ENCODE assay signal across 11 cellular contexts in genomic region chr15:23647421-23648375, GRCh38. TPM values are rescaled to one million over a fixed set of nuclear protein-coding genes. Genes with fewer than 3 reads are reported as not detected.
DNase-seq lines count a peak whose midpoint lies in the region; ATAC-seq and TF ChIP-seq lines count a peak whose summit lies in the region.
"Had no signal": no experiment of that assay in that cellular context is flagged by ENCODE, and none has a peak within 500 bp of the region (broad histone marks: within the 10 kb centered on the region; RNA-seq: fewer than 3 reads in every experiment).

MAGEL2 (minus strand) TSS chr15:23647867; CDS start chr15:23647742, 125 bp downstream.

- peaks cover 29% of the 10 kb centered on the region for H3K9me3 Mint-ChIP-seq in WTC11

- H3K18ac ChIP-seq in IMR-90 (ENCODE audit: low read depth, low read length), result no peak within 1 kb of the TSS

- H3K4me2 ChIP-seq in IMR-90 (ENCODE audit: low read depth, low read length) (peak within 1 kb of the TSS; percentile 49), smooth muscle cell (peak within 1 kb of the TSS; percentile 84)

- no peak for TF ChIP-seq POLR2A in IMR-90 (IDR thresholded peaks at IDR 0.05; ENCODE audit: low read depth, low read length)

- H3K36me3 ChIP-seq in IMR-90 (ENCODE audit: control insufficient read depth, insufficient read depth, low read length), result no peaks in the 10 kb centered on the region
- H3K36me3 ChIP-seq in smooth muscle cell (ENCODE audit: low read depth), result no peaks in the 10 kb centered on the region

- no peaks in the 10 kb centered on the region for H3K9me1 ChIP-seq in IMR-90 (ENCODE audit: insufficient read depth, low read length)

- no peak within 1 kb of the TSS for H3K23ac ChIP-seq in IMR-90 (ENCODE audit: low read depth, low read length)

- peaks cover 21% of the 10 kb centered on the region for H3K4me1 Mint-ChIP-seq in WTC11

- H3K14ac ChIP-seq in IMR-90 (replicated peaks; ENCODE audit: low read depth, low read length), result no peak within 1 kb of the TSS

- in situ Hi-C loops in IMR-90 (cut with MboI; ENCODE audit: low sequenced_read_pairs), result loop anchor here (10.0 kb wide), 1 partner anchor 207 kb away; no protein-coding TSS in a partner anchor

- TF ChIP-seq CTCF in IMR-90 (conservative IDR thresholded peaks at IDR 0.05; ENCODE audit: low read depth, low read length) (no peak), WTC11 (IDR thresholded peaks at IDR 0.05) (no peak), smooth muscle cell (IDR thresholded peaks at IDR 0.05; ENCODE audit: borderline replicate concordance, insufficient read depth, poor library complexity, severe bottlenecking) (no peak)

- H3K79me1 ChIP-seq in IMR-90 (ENCODE audit: low read depth in 1 of 2, low read length in 2 of 2), result no peaks in the 10 kb centered on the region

- peak within 1 kb of the TSS; percentile 53 for H3K4me3 ChIP-seq in IMR-90 (ENCODE audit: insufficient read depth, low read depth, low read length)
- peak within 1 kb of the TSS; percentile 69 for H3K4me3 ChIP-seq in smooth muscle cell

- intact Hi-C loops in IMR-90 (cut with micrococcal nuclease), result loop anchor here (10.0 kb wide), 2 partner anchors 1197 to 1857 kb away; no protein-coding TSS in a partner anchor
- intact Hi-C loops in left colon (cut with DNase I, micrococcal nuclease), result loop anchor here in 1 of 2 donors (10.0 kb wide), 1 partner anchor 227 kb away; no protein-coding TSS in a partner anchor

- H3F3A ChIP-seq in smooth muscle cell (ENCODE audit: low read depth), result no peaks in the 10 kb centered on the region

- H3K27ac ChIP-seq in IMR-90 (ENCODE audit: insufficient read depth, low read length) (no peak within 1 kb of the TSS), smooth muscle cell (ENCODE audit: low read depth) (no peak within 1 kb of the TSS)

- ATAC-seq in IMR-90 (ENCODE audit: low read depth) (peak; percentile 56), WTC11 (peak; percentile 64), GM21528 (IDR thresholded peaks at IDR 0.05; ENCODE audit: low FRiP score, unreplicated experiment) (no peak), left colon (no peak)
- ATAC-seq: activated CD8-positive, alpha-beta T cell treated with anti-CD3 and anti-CD28 coated beads, Interleukin-2, amount 10 ng/mL, durations not matched to agents 7 days and 5 days had no signal

- no TSS peak for BruUV-seq in IMR-90 (replicated peaks; lab: Mats Ljungman, UMichigan)

- DNase-seq in IMR-90 (no peak), WTC11 (ENCODE audit: low spot score) (peak; percentile 49), iPS-NIHi7 (ENCODE audit: extremely low spot score) (peak; percentile 40), smooth muscle cell (lab: John Stamatoyannopoulos, UW; ENCODE audit: unreplicated experiment) (no peak), EL (no peak), T-helper 2 cell (no peak), left colon (no peak)
- DNase-seq: activated CD8-positive, alpha-beta T cell treated with anti-CD3 and anti-CD28 coated beads, Interleukin-2, amount 10 ng/mL, durations not matched to agents 7 days and 5 days; central memory CD4-positive, alpha-beta T cell; NCI-H774 had no signal

- H3K4me3 Mint-ChIP-seq in WTC11, result peak within 1 kb of the TSS; percentile 72
- H3K4me3 Mint-ChIP-seq: activated CD8-positive, alpha-beta T cell treated with anti-CD3 and anti-CD28 coated beads, Interleukin-2, amount 10 ng/mL, durations not matched to agents 7 days and 5 days had no signal

- POLR2A ChIA-PET in IMR-90 (lab: Charles Lee; ENCODE audit: unreplicated experiment), result no interaction called here
- POLR2A ChIA-PET in WTC11 (lab: Charles Lee), result no interaction called here

- no peak within 1 kb of the TSS for H2BK15ac ChIP-seq in IMR-90 (ENCODE audit: low read depth, low read length)

- H2AFZ ChIP-seq in IMR-90 (replicated peaks; ENCODE audit: low read length, poor library complexity) (peak within 1 kb of the TSS; percentile 58), smooth muscle cell (ENCODE audit: low read depth) (peak within 1 kb of the TSS; percentile 87)

- peaks cover 7% of the 10 kb centered on the region; the same call in 1 of the 2 replicates for H3K27me3 Mint-ChIP-seq in WTC11 (ENCODE audit: low read depth)

- no peak within 1 kb of the TSS for H3K4ac ChIP-seq in IMR-90 (ENCODE audit: low read depth, low read length)

- peak within 1 kb of the TSS; percentile 74 for H3K9ac ChIP-seq in IMR-90 (ENCODE audit: low read depth, low read length)
- H3K9ac ChIP-seq in smooth muscle cell (ENCODE audit: low read depth), result peak within 1 kb of the TSS; percentile 60

- dilution Hi-C loops in IMR-90 (cut with HindIII; ENCODE audit: low sequenced_read_pairs, unreplicated experiment), result no loop called here

- H4K91ac ChIP-seq in IMR-90 (ENCODE audit: insufficient read depth, low read depth, low read length), result no peak within 1 kb of the TSS

- H2BK120ac ChIP-seq in IMR-90 (ENCODE audit: low read depth, low read length), result no peak within 1 kb of the TSS

- H3K27me3 ChIP-seq in IMR-90 (ENCODE audit: control insufficient read depth, insufficient read depth, low read length) (no peaks in the 10 kb centered on the region), smooth muscle cell (ENCODE audit: low read depth) (no peaks in the 10 kb centered on the region)

- CTCF ChIA-PET in IMR-90 (lab: Yijun Ruan, JAX) (no interaction called here), WTC11 (lab: Charles Lee) (interaction anchor here (0.6 to 1.8 kb wide), 4 partner anchors 206 to 230 kb away, joined by 3 to 8 read pairs (median 4); no protein-coding TSS in a partner anchor)

- H4K5ac ChIP-seq in IMR-90 (ENCODE audit: low read depth, low read length), result no peak within 1 kb of the TSS

- no peaks in the 10 kb centered on the region for H3K4me1 ChIP-seq in IMR-90 (ENCODE audit: control insufficient read depth, insufficient read depth, low read length)
- H3K4me1 ChIP-seq in smooth muscle cell (ENCODE audit: low read depth), result no peaks in the 10 kb centered on the region

- 44% methylated on average over 10 of the region's 37 CpGs; no CpG with 5 or more reads in 1 of the 2 experiments for WGBS in IMR-90 (ENCODE audit: extremely low coverage in 2 of 2, insufficient read length in 1 of 2), 2 experiments
- WGBS in smooth muscle cell (ENCODE audit: low lambda C conversion rate), result 51% methylated on average over 34 of the region's 37 CpGs

- peaks cover 24% of the 10 kb centered on the region for H3K36me3 Mint-ChIP-seq in WTC11

- H2AK9ac ChIP-seq in IMR-90 (replicated peaks; ENCODE audit: low read depth, low read length, poor library complexity), result no peak within 1 kb of the TSS

- no peak within 1 kb of the TSS for H4K8ac ChIP-seq in IMR-90 (ENCODE audit: low read depth in 2 of 2, low read length in 2 of 2)

- H2AK5ac ChIP-seq in IMR-90 (ENCODE audit: low read depth, low read length), result no peak within 1 kb of the TSS

- TF ChIP-seq RAD21 in IMR-90 (IDR thresholded peaks at IDR 0.05; ENCODE audit: low read length), result no peak

- H3K9me3 ChIP-seq in IMR-90 (ENCODE audit: control insufficient read depth, insufficient read depth, low read length) (peaks cover 2% of the 10 kb centered on the region; the same call in 1 of the 2 replicates), smooth muscle cell (replicated peaks; ENCODE audit: low read depth) (no peaks in the 10 kb centered on the region)

- H3K79me2 ChIP-seq in smooth muscle cell (ENCODE audit: low read depth), result no peaks in the 10 kb centered on the region

- H2BK20ac ChIP-seq in IMR-90 (ENCODE audit: low read depth, low read length), result no peak within 1 kb of the TSS

- no peak within 1 kb of the TSS for H3K56ac ChIP-seq in IMR-90 (ENCODE audit: extremely low read depth, insufficient read depth, low read length)

- H4K20me1 ChIP-seq in IMR-90 (ENCODE audit: insufficient read depth, low read length) (no peaks in the 10 kb centered on the region), smooth muscle cell (ENCODE audit: low read depth) (no peaks in the 10 kb centered on the region)

- no peak within 1 kb of the TSS for H3K27ac Mint-ChIP-seq in WTC11
- H3K27ac Mint-ChIP-seq: activated CD8-positive, alpha-beta T cell treated with anti-CD3 and anti-CD28 coated beads, Interleukin-2, amount 10 ng/mL, durations not matched to agents 7 days and 5 days had no signal

- H2BK5ac ChIP-seq in IMR-90 (ENCODE audit: low read depth, low read length, poor library complexity, severe bottlenecking), result no peak within 1 kb of the TSS

TF ChIP-seq in IMR-90, 13 proteins besides CTCF, POLR2A, EP300 and RAD21 (continues in another document):
- no peak for TF ChIP-seq CEBPB (IDR thresholded peaks at IDR 0.05; ENCODE audit: low read depth, low read length)
- no peak for TF ChIP-seq USF2 (IDR thresholded peaks at IDR 0.05; ENCODE audit: low read depth, low read length)
- TF ChIP-seq NFE2L2 (IDR thresholded peaks at IDR 0.05; ENCODE audit: low read depth, low read length), result no peak
- no peak for TF ChIP-seq SMC3 (IDR thresholded peaks at IDR 0.05; ENCODE audit: low read depth, low read length)
- no peak for TF ChIP-seq MAZ (IDR thresholded peaks at IDR 0.05; ENCODE audit: borderline replicate concordance, low read depth, low read length)

TF ChIP-seq in WTC11, 78 proteins besides CTCF, POLR2A, EP300 and RAD21 (continues in another document):
- TF ChIP-seq ZBTB21 (CRISPR knock-in tag; IDR thresholded peaks at IDR 0.05; ENCODE audit: borderline replicate concordance), result no peak
- TF ChIP-seq, protein P1, sequence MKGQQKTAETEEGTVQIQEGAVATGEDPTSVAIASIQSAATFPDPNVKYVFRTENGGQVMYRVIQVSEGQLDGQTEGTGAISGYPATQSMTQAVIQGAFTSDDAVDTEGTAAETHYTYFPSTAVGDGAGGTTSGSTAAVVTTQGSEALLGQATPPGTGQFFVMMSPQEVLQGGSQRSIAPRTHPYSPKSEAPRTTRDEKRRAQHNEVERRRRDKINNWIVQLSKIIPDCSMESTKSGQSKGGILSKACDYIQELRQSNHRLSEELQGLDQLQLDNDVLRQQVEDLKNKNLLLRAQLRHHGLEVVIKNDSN (CRISPR knock-in tag; IDR thresholded peaks at IDR 0.05), result no peak
- TF ChIP-seq GABPB1 (CRISPR knock-in tag; IDR thresholded peaks at IDR 0.05), result no peak
- no peak for TF ChIP-seq HMGA2 (CRISPR knock-in tag; IDR thresholded peaks at IDR 0.05)
- no peak for TF ChIP-seq GTF2I (CRISPR knock-in tag; conservative IDR thresholded peaks at IDR 0.05)
- no peak for TF ChIP-seq PRRX2 (CRISPR knock-in tag; IDR thresholded peaks at IDR 0.05)
- TF ChIP-seq USF2 (CRISPR knock-in tag; IDR thresholded peaks at IDR 0.05), result no peak

RNA-seq across cellular contexts. Expression of gene MAGEL2, which starts in this region (rescaled TPM):
- total RNA-seq in IMR-90 (2012; rRNA removed) (under 0.01 and 0.18 TPM in 2 replicates), WTC11 (2021) (10.7 to 12.4 TPM (median 11.2 TPM) in 3 replicates), smooth muscle cell (6.0 and 8.4 TPM in 2 replicates), left colon (under 1 TPM in 1 of 2 donors, not detected in 1; 0.06 TPM)
- polyA plus RNA-seq in IMR-90 (2012; rRNA removed) (0.27 and 0.29 TPM in 2 replicates), smooth muscle cell (10.4 and 16.0 TPM in 2 replicates)
- polyA plus RNA-seq in IMR-90 (2012; cell fraction: cytosol; rRNA removed), result 0.18 and 0.31 TPM in 2 replicates
- 0.49 and 0.88 TPM in 2 replicates for polyA plus RNA-seq in IMR-90 (2012; cell fraction: nucleus; rRNA removed; ENCODE audit: low replicate concordance)
- total RNA-seq: activated CD8-positive, alpha-beta T cell treated with anti-CD3 and anti-CD28 coated beads, Interleukin-2, amount 10 ng/mL, durations not matched to agents 7 days and 5 days had no signal

Comparison
In these comparisons a context has a peak if more than half of its experiments do, and no peak if none do; other contexts are left out.
1. Peak in ATAC-seq, H3K4me3 ChIP-seq, H3K9ac ChIP-seq and H3K4me2 ChIP-seq in IMR-90; RNA of the gene not detected or under 1 TPM.
2. DNase-seq: peak in WTC11 (single experiment) and iPS-NIHi7 (single experiment); none in IMR-90 (single experiment), smooth muscle cell (single experiment), EL (single experiment), T-helper 2 cell (0 of 5) and left colon (0 of 2).